In the genomic region with DNA sequence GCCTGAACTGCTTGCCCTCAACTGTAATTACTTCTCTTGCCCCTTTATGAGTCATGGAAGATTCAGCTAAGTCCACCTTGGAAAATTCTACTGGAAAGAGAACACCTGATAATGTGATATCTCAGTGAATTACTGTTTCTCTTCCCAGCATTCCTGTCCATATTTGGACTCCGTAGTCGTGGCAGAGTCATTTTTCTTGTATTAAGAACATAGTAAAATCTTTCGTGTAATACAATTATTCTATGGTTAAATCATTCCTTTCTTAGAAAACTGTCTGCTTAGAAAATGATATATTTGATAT, we compare ENCODE assay signal across 20 cellular contexts.
"Had no signal": no experiment of that assay in that cellular context is flagged by ENCODE, and none has a peak within 500 bp of the region (broad histone marks: within the 10 kb centered on the region; RNA-seq: fewer than 3 reads in every experiment).

No MANE protein-coding gene starts in this region.

- H3K27me3 Mint-ChIP-seq: activated naive CD8-positive, alpha-beta T cell; stimulated activated naive B cell treated with anti-CD40 and anti-IgM and Interleukin-4, amounts not matched to agents 10 μg/mL and 1 μg/mL and 100 μg/mL, for 72 hours had no signal

- ATAC-seq: lower lobe of right lung; psoas muscle; right lobe of liver; stimulated activated naive B cell treated with anti-CD40 and anti-IgM and Interleukin-4, amounts not matched to agents 10 μg/mL and 1 μg/mL and 100 μg/mL, for 72 hours had no signal

- H3K4me1 Mint-ChIP-seq: neural crest cell; stimulated activated naive B cell treated with anti-CD40 and anti-IgM and Interleukin-4, amounts not matched to agents 10 μg/mL and 1 μg/mL and 100 μg/mL, for 72 hours had no signal

- H3K36me3 Mint-ChIP-seq: activated naive CD8-positive, alpha-beta T cell; stimulated activated naive B cell treated with anti-CD40 and anti-IgM and Interleukin-4, amounts not matched to agents 10 μg/mL and 1 μg/mL and 100 μg/mL, for 72 hours had no signal

- H3K9me3 ChIP-seq: lower lobe of right lung, psoas muscle, right lobe of liver, spleen, thyroid gland, vagina had no signal

- H3K9me3 Mint-ChIP-seq: neural crest cell had no signal

- H3K27ac ChIP-seq: lower lobe of right lung, psoas muscle, right lobe of liver, spleen, thyroid gland, vagina had no signal

- H3K27ac Mint-ChIP-seq: activated naive CD8-positive, alpha-beta T cell; endodermal cell had no signal

- H3K4me3 Mint-ChIP-seq: activated naive CD8-positive, alpha-beta T cell; endodermal cell; neural crest cell; stimulated activated naive B cell treated with anti-CD40 and anti-IgM and Interleukin-4, amounts not matched to agents 10 μg/mL and 1 μg/mL and 100 μg/mL, for 72 hours had no signal

- H3K4me3 ChIP-seq: lower lobe of right lung, psoas muscle, right lobe of liver, spleen, thyroid gland, vagina had no signal

- H3K36me3 ChIP-seq: lower lobe of right lung, right lobe of liver, spleen, thyroid gland, vagina had no signal

- DNase-seq: activated CD4-positive, alpha-beta T cell treated with anti-CD3 and anti-CD28 coated beads, Interleukin-2, amount 50 U/mL, for 4 hours; activated gamma-delta T cell; caudate nucleus; endodermal cell; foreskin melanocyte; glutamatergic neuron; hypothalamus; islet precursor cell; lower lobe of right lung; psoas muscle; right lobe of liver; spleen; stimulated activated CD4-positive, alpha-beta T cell treated with anti-CD3 and anti-CD28 coated beads, Interleukin-4, amount 100 ng/mL, for 4 hours; stimulated activated naive B cell treated with anti-CD40 and anti-IgM and Interleukin-4, amounts not matched to agents 10 μg/mL and 1 μg/mL and 100 μg/mL, for 72 hours; SW 1271; T-helper 2 cell; thyroid gland had no signal

- H3K27me3 ChIP-seq: right lobe of liver, spleen, thyroid gland, vagina had no signal

- H3K4me1 ChIP-seq: lower lobe of right lung, psoas muscle, right lobe of liver, spleen, vagina had no signal
